Comparison of ENCODE assay signal across 31 cellular contexts in genomic region chr10:74763934-74764591, GRCh38.
"Had no signal": no experiment of that assay in that cellular context is flagged by ENCODE, and none has a peak within 500 bp of the region (broad histone marks: within the 10 kb centered on the region; RNA-seq: fewer than 3 reads in every experiment).

No MANE protein-coding gene starts in this region.

- H3K4me3 Mint-ChIP-seq: effector memory CD8-positive, alpha-beta T cell; immature natural killer cell; naive thymus-derived CD4-positive, alpha-beta T cell; nephron; neural progenitor cell; stimulated activated memory B cell treated with anti-CD40 and anti-IgM and Interleukin-4, amounts not matched to agents 10 μg/mL and 1 μg/mL and 100 μg/mL, for 72 hours had no signal

- H3K27ac ChIP-seq: esophagus squamous epithelium, heart right ventricle, neural progenitor cell, ovary, psoas muscle, skin epidermis, spleen, thoracic aorta, tibial nerve, vagina had no signal

- H3K4me1 ChIP-seq: esophagus squamous epithelium, heart right ventricle, neural progenitor cell, psoas muscle, spleen, tibial nerve, vagina had no signal

- H2AFZ ChIP-seq: neural progenitor cell had no signal

- H3K36me3 Mint-ChIP-seq: immature natural killer cell; naive thymus-derived CD4-positive, alpha-beta T cell; neural progenitor cell; stimulated activated memory B cell treated with anti-CD40 and anti-IgM and Interleukin-4, amounts not matched to agents 10 μg/mL and 1 μg/mL and 100 μg/mL, for 72 hours had no signal

- H3K27ac Mint-ChIP-seq: effector memory CD8-positive, alpha-beta T cell; immature natural killer cell; naive thymus-derived CD4-positive, alpha-beta T cell; neural progenitor cell; stimulated activated memory B cell treated with anti-CD40 and anti-IgM and Interleukin-4, amounts not matched to agents 10 μg/mL and 1 μg/mL and 100 μg/mL, for 72 hours had no signal

- H3K4me3 ChIP-seq: esophagus squamous epithelium, heart right ventricle, neural progenitor cell, ovary, psoas muscle, skin epidermis, spleen, thoracic aorta, tibial nerve, vagina had no signal

- H3K27me3 ChIP-seq: esophagus squamous epithelium, heart right ventricle, neural progenitor cell, ovary, spleen, tibial nerve, vagina had no signal

- FAIRE-seq: endometrium had no signal

- H3K9me3 ChIP-seq: esophagus squamous epithelium, heart right ventricle, ovary, psoas muscle, spleen, thoracic aorta, tibial nerve, vagina had no signal

- H3K4me1 Mint-ChIP-seq: immature natural killer cell; naive thymus-derived CD4-positive, alpha-beta T cell; nephron; neural progenitor cell; stimulated activated memory B cell treated with anti-CD40 and anti-IgM and Interleukin-4, amounts not matched to agents 10 μg/mL and 1 μg/mL and 100 μg/mL, for 72 hours had no signal

- DNase-seq: cortex of kidney; effector memory CD8-positive, alpha-beta T cell; erythroblast; esophagus squamous epithelium; foreskin melanocyte; glutamatergic neuron; heart right ventricle; hippocampal formation; immature natural killer cell; islet precursor cell; kidney glomerular epithelial cell; left colon; left ventricle myocardium superior; mesendoderm; midbrain; naive thymus-derived CD4-positive, alpha-beta T cell; occipital lobe; ovary; psoas muscle; right cardiac atrium; spleen; stimulated activated CD4-positive, alpha-beta T cell treated with anti-CD3 and anti-CD28 coated beads, Interleukin-4, amount 100 ng/mL, for 4 hours; stimulated activated naive CD8-positive, alpha-beta T cell treated with anti-CD3 and anti-CD28 coated beads, Interleukin-15, Interleukin-2, amounts not matched to agents 100 U/mL and 50 U/mL, for 24 hours had no signal

- H3K27me3 Mint-ChIP-seq: naive thymus-derived CD4-positive, alpha-beta T cell had no signal

- H3K36me3 ChIP-seq: esophagus squamous epithelium, heart right ventricle, neural progenitor cell, ovary, spleen, thoracic aorta, tibial nerve, vagina had no signal

- ATAC-seq: effector memory CD8-positive, alpha-beta T cell; heart right ventricle; left colon; left ventricle myocardium superior; naive thymus-derived CD4-positive, alpha-beta T cell; psoas muscle; right cardiac atrium; stimulated activated memory B cell treated with anti-CD40 and anti-IgM and Interleukin-4, amounts not matched to agents 10 μg/mL and 1 μg/mL and 100 μg/mL, for 72 hours; stimulated activated naive CD8-positive, alpha-beta T cell treated with anti-CD3 and anti-CD28 coated beads, Interleukin-15, Interleukin-2, amounts not matched to agents 100 U/mL and 50 U/mL, for 24 hours had no signal

- H3K9ac ChIP-seq: neural progenitor cell had no signal

- H3K4me2 ChIP-seq: neural progenitor cell had no signal
